20 cellular contexts compared by ENCODE assay signal in the genomic region with DNA sequence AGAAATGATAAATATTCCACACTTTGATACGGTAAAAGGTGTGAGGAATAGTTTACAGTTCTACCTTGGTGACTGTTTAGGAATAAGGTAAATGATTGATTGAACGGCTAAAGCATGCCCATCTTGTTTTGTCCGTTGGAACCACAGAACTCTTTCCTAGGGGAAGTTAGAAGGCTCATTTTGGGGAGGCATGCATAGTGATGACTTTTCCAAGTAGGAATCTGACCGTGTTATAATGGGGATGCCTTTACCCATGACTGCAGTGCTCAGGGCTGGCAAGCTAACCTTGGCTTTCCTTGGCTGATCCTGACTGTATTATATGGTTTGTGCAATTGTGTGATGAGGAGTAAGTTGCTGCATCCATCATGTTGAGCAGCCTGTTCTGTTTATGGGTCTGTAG. TPM values are rescaled to one million over a fixed set of nuclear protein-coding genes. Genes with fewer than 3 reads are reported as not detected.
"Had no signal": no experiment of that assay in that cellular context is flagged by ENCODE, and none has a peak within 500 bp of the region (broad histone marks: within the 10 kb centered on the region; RNA-seq: fewer than 3 reads in every experiment).

No MANE protein-coding gene starts in this region.

- H3K9me3 Mint-ChIP-seq: activated CD4-positive, alpha-beta T cell treated with anti-CD3 and anti-CD28 coated beads, Interleukin-2, amount 10 ng/mL, durations not matched to agents 24 days and 14 days; activated naive CD4-positive, alpha-beta T cell treated with anti-CD3 and anti-CD28 coated beads, Interleukin-2, amount 50 U/mL, for 72 hours; activated T-cell treated with anti-CD3 and anti-CD28 coated beads, Interleukin-2, amount 50 U/mL, for 24 hours; T-helper 1 cell treated with Interleukin-12 subunit alpha and Interleukin-12 subunit beta and Interleukin-4 antibody, amounts not matched to agents 30 μg/mL and 1 μg/mL, for 36 hours had no signal

- H3K4me1 Mint-ChIP-seq: activated CD4-positive, alpha-beta T cell treated with anti-CD3 and anti-CD28 coated beads, Interleukin-2, amount 10 ng/mL, durations not matched to agents 24 days and 14 days had no signal

- H3K36me3 Mint-ChIP-seq: activated CD8-positive, alpha-beta memory T cell treated with anti-CD3 and anti-CD28 coated beads, Interleukin-2, amount 10 ng/mL, durations not matched to agents 7 days and 5 days had no signal

- ATAC-seq: activated CD8-positive, alpha-beta memory T cell treated with anti-CD3 and anti-CD28 coated beads, Interleukin-2, amount 10 ng/mL, durations not matched to agents 7 days and 5 days; activated naive CD4-positive, alpha-beta T cell treated with anti-CD3 and anti-CD28 coated beads, Interleukin-2, amount 50 U/mL, for 72 hours; K562 had no signal

- H3K27ac Mint-ChIP-seq: activated CD4-positive, alpha-beta T cell treated with anti-CD3 and anti-CD28 coated beads, Interleukin-2, amount 10 ng/mL, durations not matched to agents 24 days and 14 days; activated CD8-positive, alpha-beta memory T cell treated with anti-CD3 and anti-CD28 coated beads, Interleukin-2, amount 10 ng/mL, durations not matched to agents 7 days and 5 days; activated naive CD4-positive, alpha-beta T cell treated with anti-CD3 and anti-CD28 coated beads, Interleukin-2, amount 50 U/mL, for 72 hours; activated T-cell treated with anti-CD3 and anti-CD28 coated beads, Interleukin-2, amount 50 U/mL, for 24 hours; T-helper 1 cell treated with Interleukin-12 subunit alpha and Interleukin-12 subunit beta and Interleukin-4 antibody, amounts not matched to agents 30 μg/mL and 1 μg/mL, for 36 hours had no signal

- DNase-seq: activated CD4-positive, alpha-beta T cell treated with anti-CD3 and anti-CD28 coated beads for 1 hour; activated CD4-positive, alpha-beta T cell treated with anti-CD3 and anti-CD28 coated beads, Interleukin-2, amount 10 ng/mL, durations not matched to agents 24 days and 14 days; activated CD4-positive, alpha-beta T cell treated with anti-CD3 and anti-CD28 coated beads, Interleukin-2, amount 50 U/mL, for 48 hours; activated CD8-positive, alpha-beta memory T cell treated with anti-CD3 and anti-CD28 coated beads, Interleukin-2, amount 10 ng/mL, durations not matched to agents 7 days and 5 days; activated effector memory CD4-positive, alpha-beta T cell treated with anti-CD3 and anti-CD28 coated beads, Interleukin-2, amount 50 U/mL, for 16 hours; activated naive CD4-positive, alpha-beta T cell treated with Interleukin-2 at 50 U/mL for 16 hours; activated T-cell treated with anti-CD3 and anti-CD28 coated beads, Interleukin-2, amount 50 U/mL, for 24 hours; Karpas-422; MM.1S; NCI-H1105; NCI-H1436; NCI-H1694 treated with DMSO at 0.1 percent for 48 hours; NCI-H2029 treated with DMSO at 0.1 percent for 48 hours; NCI-H510A treated with DMSO at 0.1 percent for 48 hours; NCI-H69; NK-92 treated with Interleukin-12 subunit alpha and Interleukin-12 subunit beta, amount 100 ng/mL, for 24 hours; SHP77 treated with DMSO at 0.1 percent for 48 hours had no signal

- H3K27me3 Mint-ChIP-seq: activated CD4-positive, alpha-beta T cell treated with anti-CD3 and anti-CD28 coated beads, Interleukin-2, amount 10 ng/mL, durations not matched to agents 24 days and 14 days; activated CD8-positive, alpha-beta memory T cell treated with anti-CD3 and anti-CD28 coated beads, Interleukin-2, amount 10 ng/mL, durations not matched to agents 7 days and 5 days; activated T-cell treated with anti-CD3 and anti-CD28 coated beads, Interleukin-2, amount 50 U/mL, for 24 hours had no signal

- H3K4me3 Mint-ChIP-seq: activated CD4-positive, alpha-beta T cell treated with anti-CD3 and anti-CD28 coated beads, Interleukin-2, amount 10 ng/mL, durations not matched to agents 24 days and 14 days; activated CD8-positive, alpha-beta memory T cell treated with anti-CD3 and anti-CD28 coated beads, Interleukin-2, amount 10 ng/mL, durations not matched to agents 7 days and 5 days; activated T-cell treated with anti-CD3 and anti-CD28 coated beads, Interleukin-2, amount 50 U/mL, for 24 hours; T-helper 1 cell treated with Interleukin-12 subunit alpha and Interleukin-12 subunit beta and Interleukin-4 antibody, amounts not matched to agents 30 μg/mL and 1 μg/mL, for 36 hours had no signal

RNA-seq across cellular contexts. Expression of a gene that starts 24.5 kb away (rescaled TPM):
- total RNA-seq: K562 had no signal
